ENCODE assay signal across 10 cellular contexts in genomic region chr7:122312789-122313188, GRCh38. TPM values are rescaled to one million over a fixed set of nuclear protein-coding genes. Genes with fewer than 3 reads are reported as not detected.
"Had no signal": no experiment of that assay in that cellular context is flagged by ENCODE, and none has a peak within 500 bp of the region (broad histone marks: within the 10 kb centered on the region; RNA-seq: fewer than 3 reads in every experiment).

No MANE protein-coding gene starts in this region.

- H3K27ac ChIP-seq: HL-60 had no signal

- H3K36me3 ChIP-seq: HAP-1 had no signal

- ATAC-seq: HCT116, HepG2 had no signal

- DNase-seq: GOT3, H7, HFFc6, KBM-7 had no signal

- H3K27ac Mint-ChIP-seq: HFFc6, IgD-negative memory B cell had no signal

- H3K4me3 Mint-ChIP-seq: HFFc6, IgD-negative memory B cell had no signal

- H3K9me3 ChIP-seq: HAP-1 had no signal

- H3K9me3 Mint-ChIP-seq: HFFc6 had no signal

- H3K36me3 Mint-ChIP-seq: IgD-negative memory B cell had no signal

- H3K4me3 ChIP-seq: HAP-1 had no signal

RNA-seq across cellular contexts. Expression of gene FEZF1, which starts 8.2 kb away (rescaled TPM):
- total RNA-seq: HepG2, HFFc6, HT1080 had no signal
- polyA plus RNA-seq: HepG2, IgD-negative memory B cell had no signal
